In the genomic region with DNA sequence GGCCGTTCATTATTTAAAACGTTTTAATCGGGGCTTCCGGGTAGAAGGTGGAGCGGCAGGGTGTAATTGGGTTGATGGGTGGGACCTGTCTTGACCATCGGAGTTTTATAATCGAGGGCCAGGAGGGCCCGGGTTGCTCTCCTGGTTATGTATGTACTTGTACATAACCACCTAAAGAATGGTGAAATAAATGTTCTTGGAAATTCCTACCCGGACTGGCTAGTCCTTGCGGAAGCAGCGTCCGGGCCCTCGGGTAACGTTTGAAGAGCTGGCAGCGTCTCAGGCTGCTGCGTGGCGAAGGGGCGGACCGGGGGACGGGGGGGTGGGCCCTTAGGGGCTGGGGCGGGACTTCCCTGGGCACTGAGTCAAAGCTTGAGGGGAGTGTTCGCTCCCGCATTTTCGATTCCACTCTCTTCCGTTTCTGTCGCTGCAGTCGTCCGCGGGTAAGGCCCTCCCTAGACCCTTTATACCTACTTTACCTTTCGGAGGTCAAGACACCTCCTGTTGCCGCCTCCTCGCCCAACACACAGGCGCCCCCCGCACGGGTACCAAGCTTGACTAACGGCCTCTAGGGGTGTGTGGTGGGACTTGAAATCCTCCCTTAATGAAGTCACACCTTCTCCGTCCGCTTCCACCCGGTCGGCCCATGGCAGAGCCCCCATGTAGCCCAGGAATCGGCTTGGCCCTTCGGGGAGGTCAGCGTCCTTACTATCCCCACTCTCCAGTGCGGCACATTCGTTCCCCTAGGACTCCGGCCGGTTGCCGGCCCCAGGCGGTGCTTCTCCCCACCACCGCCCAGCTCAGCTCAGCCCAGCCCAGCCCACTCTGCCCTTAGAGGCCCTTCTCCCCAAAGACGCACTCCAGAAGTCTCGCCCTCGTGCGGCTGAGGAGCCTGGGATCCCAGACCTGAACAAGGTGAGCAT, we compare ENCODE assay signal across 8 cellular contexts. TPM values are rescaled to one million over a fixed set of nuclear protein-coding genes. Genes with fewer than 3 reads are reported as not detected.
DNase-seq lines count a peak whose midpoint lies in the region; ATAC-seq, FAIRE-seq and TF ChIP-seq lines count a peak whose summit lies in the region.

TMEM106A (plus strand) TSS at position 396 of the 923 bp plus-strand sequence. CDS start 1,167 bp downstream, outside the sequence.

- H3K9ac ChIP-seq in endothelial cell of umbilical vein (replicated peaks; ENCODE audit: extremely low read depth, insufficient read depth, low read length): peak within 1 kb of the TSS; percentile 81

- DNase-seq in NCI-H2227 treated with DMSO at 0.1 percent for 48 hours (lab: John Stamatoyannopoulos, UW): peak; percentile 77
- DNase-seq in activated CD8-positive, alpha-beta memory T cell treated with anti-CD3 and anti-CD28 coated beads, Interleukin-2, amount 50 U/mL, for 1 hour (ENCODE audit: extremely low read depth): peak; percentile 50
- DNase-seq in endothelial cell of umbilical vein (ENCODE audit: low read depth, low spot score): peak; percentile 87
- peak; percentile 32 for DNase-seq in midbrain (lab: John Stamatoyannopoulos, UW)
- DNase-seq in stimulated activated CD8-positive, alpha-beta memory T cell treated with anti-CD3 and anti-CD28 coated beads, Interleukin-2, amount 100 ng/mL, for 48 hours (ENCODE audit: low read depth in 2 of 2): peak; percentile 56 to 59
- DNase-seq in SW 1271 (lab: John Stamatoyannopoulos, UW): no peak

- peak within 1 kb of the TSS; percentile 72 for H3K27ac ChIP-seq in endothelial cell of umbilical vein (ENCODE audit: insufficient read depth, low read depth, low read length)

- H2AFZ ChIP-seq in endothelial cell of umbilical vein (ENCODE audit: low read depth, low read length): peak within 1 kb of the TSS; percentile 80

- no peaks in the 10 kb centered on the region for H3K27me3 ChIP-seq in endothelial cell of umbilical vein (ENCODE audit: control insufficient read depth in 2 of 2, insufficient read depth in 2 of 2, low read length in 2 of 2)

- CTCF ChIA-PET in endothelial cell of umbilical vein (lab: Charles Lee): interaction anchor here (0.9 to 3.9 kb wide), 10 partner anchors 10 to 272 kb away, joined by 3 to 22 read pairs (median 8); partner anchors contain the start of genes DHX8 and NBR1

- dilution Hi-C loops in endothelial cell of umbilical vein (cut with MboI; ENCODE audit: extremely low pct_ligation_motif_present, low sequenced_read_pairs): no loop called here

- no peaks in the 10 kb centered on the region for H3K9me1 ChIP-seq in endothelial cell of umbilical vein (replicated peaks; ENCODE audit: control insufficient read depth, extremely low read depth, insufficient read depth, low read length)

- no peaks in the 10 kb centered on the region for H3K9me3 ChIP-seq in endothelial cell of umbilical vein (replicated peaks; ENCODE audit: control insufficient read depth, insufficient read depth, low read length)

- FAIRE-seq in endothelial cell of umbilical vein (lab: Jason Lieb, UNC): peak; percentile 87

- H3K79me2 ChIP-seq in endothelial cell of umbilical vein (ENCODE audit: control insufficient read depth, insufficient read depth, low read length): peaks cover 5% of the 10 kb centered on the region

- H4K20me1 ChIP-seq in endothelial cell of umbilical vein (replicated peaks; ENCODE audit: control insufficient read depth, extremely low read depth, insufficient read depth, low read length): no peaks in the 10 kb centered on the region

- POLR2A ChIA-PET in endothelial cell of umbilical vein (lab: Charles Lee): interaction anchor here (0.7 to 2.9 kb wide), 5 partner anchors 9 to 104 kb away, joined by 3 to 43 read pairs (median 3); partner anchors contain the start of gene NBR1

- H3K4me1 ChIP-seq in endothelial cell of umbilical vein (ENCODE audit: control insufficient read depth, extremely low read depth, insufficient read depth, low read length): peaks cover 16% of the 10 kb centered on the region

- H3K36me3 ChIP-seq in endothelial cell of umbilical vein (ENCODE audit: control insufficient read depth in 2 of 2, extremely low read depth in 1 of 2, insufficient read depth in 2 of 2, low read length in 2 of 2): peaks cover 9 to 24% of the 10 kb centered on the region in 2 experiments

- peak; percentile 96 for TF ChIP-seq POLR2A in endothelial cell of umbilical vein (IDR thresholded peaks at IDR 0.05; ENCODE audit: low read depth, low read length)

- H3K4me3 ChIP-seq in endothelial cell of umbilical vein (replicated peaks in 1 of 3; ENCODE audit: insufficient read depth in 1 of 3, low read depth in 1 of 3, low read length in 3 of 3): peak within 1 kb of the TSS; percentile 72 to 79 (median 75)

- H3K4me2 ChIP-seq in endothelial cell of umbilical vein (ENCODE audit: insufficient read depth, low read length): peak within 1 kb of the TSS; percentile 91

- intact Hi-C loops in endothelial cell of umbilical vein (cut with micrococcal nuclease): loop anchor here (1.0 kb wide), 2 partner anchors 41 to 187 kb away; no protein-coding TSS in a partner anchor

- BruUV-seq in endothelial cell of umbilical vein (replicated peaks; lab: Mats Ljungman, UMichigan): TSS peak; percentile 94

- TF ChIP-seq CTCF in GM12872 (IDR thresholded peaks at IDR 0.05; ENCODE audit: insufficient read depth, low read depth, low read length): peak; percentile 63
- peak in 1 of 2 donors; percentile 47 for TF ChIP-seq CTCF in endothelial cell of umbilical vein (IDR thresholded peaks at IDR 0.05; ENCODE audit: extremely low read depth in 1 of 2, insufficient read depth in 1 of 2, low read depth in 1 of 2, low read length in 2 of 2)

- peak; percentile 71 for ATAC-seq in HG02610 (IDR thresholded peaks at IDR 0.05; ENCODE audit: unreplicated experiment)

TF ChIP-seq in endothelial cell of umbilical vein, 7 proteins besides CTCF, POLR2A, EP300 and RAD21:
- TF ChIP-seq JUN (IDR thresholded peaks at IDR 0.05; ENCODE audit: borderline replicate concordance, insufficient read depth, insufficient read length, low read depth): no peak
- TF ChIP-seq POLR2AphosphoS5 (IDR thresholded peaks at IDR 0.05; ENCODE audit: insufficient read depth, low read depth, low read length): peak; percentile 73
- TF ChIP-seq MYC (IDR thresholded peaks at IDR 0.05; ENCODE audit: low read depth, low read length): no peak
- TF ChIP-seq, protein P1, sequence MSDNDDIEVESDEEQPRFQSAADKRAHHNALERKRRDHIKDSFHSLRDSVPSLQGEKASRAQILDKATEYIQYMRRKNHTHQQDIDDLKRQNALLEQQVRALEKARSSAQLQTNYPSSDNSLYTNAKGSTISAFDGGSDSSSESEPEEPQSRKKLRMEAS (IDR thresholded peaks at IDR 0.05; ENCODE audit: insufficient read depth, insufficient read length): no peak
- no peak for TF ChIP-seq EZH2 (IDR thresholded peaks at IDR 0.05; ENCODE audit: borderline replicate concordance, low read depth, low read length, severe bottlenecking)
- no peak for TF ChIP-seq GATA2 (IDR thresholded peaks at IDR 0.05; ENCODE audit: insufficient read depth, insufficient read length, low read depth, low read length)

RNA-seq across cellular contexts. Expression of gene TMEM106A, which starts in this region (rescaled TPM):
- total RNA-seq in endothelial cell of umbilical vein: 11.5 and 14.8 TPM in 2 replicates
- polyA plus RNA-seq in endothelial cell of umbilical vein: 12.9 and 14.3 TPM in 2 replicates
- polyA plus RNA-seq in endothelial cell of umbilical vein (2011; cell fraction: cytosol; rRNA removed): 8.5 and 9.0 TPM in 2 replicates
- polyA plus RNA-seq in endothelial cell of umbilical vein (2011; cell fraction: nucleus; rRNA removed): 21.7 and 24.4 TPM in 2 replicates
- 7.2 and 9.5 TPM in 2 replicates for polyA plus RNA-seq in endothelial cell of umbilical vein (2012)
- 21.7 and 22.4 TPM in 2 replicates for polyA minus RNA-seq in endothelial cell of umbilical vein
- polyA minus RNA-seq in endothelial cell of umbilical vein (2011; cell fraction: cytosol; rRNA and poly(A)+ RNA removed): not detected
- 17.7 and 25.8 TPM in 2 replicates for polyA minus RNA-seq in endothelial cell of umbilical vein (2011; cell fraction: nucleus; rRNA and poly(A)+ RNA removed)

Comparison
In these comparisons a context has a peak if more than half of its experiments do, and no peak if none do; other contexts are left out.
1. DNase-seq: peak in NCI-H2227 treated with DMSO at 0.1 percent for 48 hours (single experiment), activated CD8-positive, alpha-beta memory T cell treated with anti-CD3 and anti-CD28 coated beads, Interleukin-2, amount 50 U/mL, for 1 hour (single experiment), endothelial cell of umbilical vein (single experiment), midbrain (single experiment) and stimulated activated CD8-positive, alpha-beta memory T cell treated with anti-CD3 and anti-CD28 coated beads, Interleukin-2, amount 100 ng/mL, for 48 hours (2 of 2); none in SW 1271 (0 of 2).